In the genomic region with DNA sequence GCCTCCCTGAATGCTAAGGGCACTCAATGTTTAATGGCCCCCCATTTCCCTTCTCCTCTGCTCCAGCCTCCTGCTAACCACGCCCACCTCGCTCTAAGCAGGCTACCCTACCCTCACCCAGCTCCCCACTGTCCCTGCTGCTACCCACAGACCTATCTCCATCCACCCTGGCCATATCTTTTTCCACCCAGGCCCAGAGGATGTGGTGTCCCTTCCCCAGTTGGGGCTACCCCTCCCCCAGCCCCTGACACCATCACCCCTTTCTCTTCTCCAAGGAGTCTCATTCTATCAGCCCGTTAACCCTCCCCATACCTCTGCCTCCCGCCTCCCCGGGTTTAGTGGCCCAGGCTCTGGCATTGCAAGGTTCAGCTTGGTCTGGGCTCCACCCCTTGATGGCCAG, we compare ENCODE assay signal across 10 cellular contexts. TPM values are rescaled to one million over a fixed set of nuclear protein-coding genes. Genes with fewer than 3 reads are reported as not detected.
DNase-seq lines count a peak whose midpoint lies in the region; ATAC-seq and TF ChIP-seq lines count a peak whose summit lies in the region.
"Had no signal": no experiment of that assay in that cellular context is flagged by ENCODE, and none has a peak within 500 bp of the region (broad histone marks: within the 10 kb centered on the region; RNA-seq: fewer than 3 reads in every experiment).

No MANE protein-coding gene starts in this region.

- H3K4me3 ChIP-seq in HUES48 (ENCODE audit: low read depth, low read length) (no peak overlapping the region), gastroesophageal sphincter (no peak overlapping the region)
- H3K4me3 ChIP-seq: dorsolateral prefrontal cortex, vagina had no signal

- CTCF ChIA-PET in CD4-positive, alpha-beta T cell (lab: Charles Lee), result no interaction called here

- no peak for ATAC-seq in CD4-positive, alpha-beta T cell (ENCODE audit: poor library complexity)
- ATAC-seq in naive thymus-derived CD8-positive, alpha-beta T cell, result no peak
- ATAC-seq in GM18909 (IDR thresholded peaks at IDR 0.05; ENCODE audit: poor library complexity, unreplicated experiment), result no peak
- ATAC-seq in gastroesophageal sphincter, result no peak
- no peak for ATAC-seq in GM19467 (IDR thresholded peaks at IDR 0.05; ENCODE audit: unreplicated experiment)

- TF ChIP-seq EP300 in gastroesophageal sphincter (IDR thresholded peaks at IDR 0.05), result no peak

- peaks cover 12% of the 10 kb centered on the region for H3K36me3 Mint-ChIP-seq in CD4-positive, alpha-beta T cell (ENCODE audit: low read depth)
- H3K36me3 Mint-ChIP-seq in activated T-helper 2 cell treated with anti-CD3 and anti-CD28 coated beads, Interferon-gamma antibody, Interleukin-2, Interleukin-4, amounts not matched to agents 10 μg/mL and 5 μg/mL and 100 μg/mL, durations not matched to agents 14 hours and 24 hours and 36 hours (ENCODE audit: low read depth), result peaks cover 27% of the 10 kb centered on the region
- H3K36me3 Mint-ChIP-seq in naive thymus-derived CD8-positive, alpha-beta T cell, result peaks cover 0 to 5% (median 2%) of the 10 kb centered on the region in 3 donors

- no peaks in the 10 kb centered on the region for H3K9me3 Mint-ChIP-seq in CD4-positive, alpha-beta T cell
- H3K9me3 Mint-ChIP-seq in activated T-helper 2 cell treated with anti-CD3 and anti-CD28 coated beads, Interferon-gamma antibody, Interleukin-2, Interleukin-4, amounts not matched to agents 10 μg/mL and 5 μg/mL and 100 μg/mL, durations not matched to agents 14 hours and 24 hours and 36 hours, result peaks cover 12% of the 10 kb centered on the region
- H3K9me3 Mint-ChIP-seq in naive thymus-derived CD8-positive, alpha-beta T cell, result peaks cover 0 to 13% (median 0%) of the 10 kb centered on the region in 9 donors

- H3K9me3 ChIP-seq in CD4-positive, alpha-beta T cell (ENCODE audit: control insufficient read depth, low read length), result no peaks in the 10 kb centered on the region
- H3K9me3 ChIP-seq in HUES48 (ENCODE audit: control insufficient read depth, insufficient read depth, low read length) (no peaks in the 10 kb centered on the region), gastroesophageal sphincter (no peaks in the 10 kb centered on the region)
- H3K9me3 ChIP-seq: vagina had no signal

- H3K27ac ChIP-seq in CD4-positive, alpha-beta T cell (ENCODE audit: low read depth, low read length), result no peak overlapping the region
- H3K27ac ChIP-seq in HUES48 (ENCODE audit: low read depth, low read length) (peak overlapping the region; percentile 74), gastroesophageal sphincter (no peak overlapping the region)
- H3K27ac ChIP-seq: vagina had no signal

- TF ChIP-seq CTCF in CD4-positive, alpha-beta T cell (IDR thresholded peaks at IDR 0.05), result no peak
- TF ChIP-seq CTCF in gastroesophageal sphincter (IDR thresholded peaks at IDR 0.05), result no peak

- H3K27me3 Mint-ChIP-seq in CD4-positive, alpha-beta T cell, result peaks cover 6% of the 10 kb centered on the region
- no peaks in the 10 kb centered on the region for H3K27me3 Mint-ChIP-seq in activated T-helper 2 cell treated with anti-CD3 and anti-CD28 coated beads, Interferon-gamma antibody, Interleukin-2, Interleukin-4, amounts not matched to agents 10 μg/mL and 5 μg/mL and 100 μg/mL, durations not matched to agents 14 hours and 24 hours and 36 hours (ENCODE audit: low read depth)
- H3K27me3 Mint-ChIP-seq in naive thymus-derived CD8-positive, alpha-beta T cell, result peaks cover 0 to 2% (median 0%) of the 10 kb centered on the region in 5 donors

- peak overlapping the region; percentile 1 for H3K4me3 Mint-ChIP-seq in CD4-positive, alpha-beta T cell
- H3K4me3 Mint-ChIP-seq in activated T-helper 2 cell treated with anti-CD3 and anti-CD28 coated beads, Interferon-gamma antibody, Interleukin-2, Interleukin-4, amounts not matched to agents 10 μg/mL and 5 μg/mL and 100 μg/mL, durations not matched to agents 14 hours and 24 hours and 36 hours (ENCODE audit: low read depth), result peak overlapping the region; percentile 1
- H3K4me3 Mint-ChIP-seq in naive thymus-derived CD8-positive, alpha-beta T cell, result peak overlapping the region in 6 of 10 donors; percentile 41 to 88 (median 72)

- peaks cover 19% of the 10 kb centered on the region for H3K4me1 ChIP-seq in HUES48 (ENCODE audit: control insufficient read depth, insufficient read depth, low read length)
- peaks cover 0 to 18% (median 10%) of the 10 kb centered on the region in 3 donors for H3K4me1 ChIP-seq in gastroesophageal sphincter

- H3K9ac ChIP-seq in HUES48 (ENCODE audit: low read depth, low read length), result no peak overlapping the region

- POLR2A ChIA-PET in CD4-positive, alpha-beta T cell (lab: Charles Lee), result interaction anchor here (1.0 to 1.9 kb wide), 7 partner anchors 11 to 1290 kb away, joined by 3 to 13 read pairs (median 3); a partner anchor contains a TSS
- POLR2A ChIA-PET in naive thymus-derived CD8-positive, alpha-beta T cell (lab: Charles Lee), result interaction anchor here (0.6 to 1.1 kb wide), 3 partner anchors 19 to 32 kb away, joined by 3 to 6 read pairs (median 5); no protein-coding TSS in a partner anchor

- intact Hi-C loops in CD4-positive, alpha-beta T cell (cut with DNase I, micrococcal nuclease), result no loop called here
- intact Hi-C loops in activated T-helper 2 cell treated with anti-CD3 and anti-CD28 coated beads, Interferon-gamma antibody, Interleukin-2, Interleukin-4, amounts not matched to agents 10 μg/mL and 5 μg/mL and 100 μg/mL, durations not matched to agents 14 hours and 24 hours and 36 hours (cut with micrococcal nuclease), result no loop called here

- no peak for DNase-seq in CD4-positive, alpha-beta T cell
- no peak for DNase-seq in activated T-helper 2 cell treated with anti-CD3 and anti-CD28 coated beads, Interferon-gamma antibody, Interleukin-2, Interleukin-4, amounts not matched to agents 10 μg/mL and 5 μg/mL and 100 μg/mL, durations not matched to agents 14 hours and 24 hours and 36 hours (ENCODE audit: low spot score)
- DNase-seq in naive thymus-derived CD8-positive, alpha-beta T cell, result no peak
- DNase-seq in HCEC 1CT, result no peak

- H3K27me3 ChIP-seq in CD4-positive, alpha-beta T cell (ENCODE audit: control insufficient read depth, insufficient read depth, low read length), result no peaks in the 10 kb centered on the region
- no peaks in the 10 kb centered on the region for H3K27me3 ChIP-seq in HUES48 (ENCODE audit: control insufficient read depth, insufficient read depth, low read length)
- no peaks in the 10 kb centered on the region for H3K27me3 ChIP-seq in gastroesophageal sphincter
- H3K27me3 ChIP-seq: dorsolateral prefrontal cortex, vagina had no signal

- 89 to 93% methylated on average over 5 of the region's 5 CpGs for WGBS in gastroesophageal sphincter (ENCODE audit: low coverage in 1 of 2), 2 donors

- no peak for TF ChIP-seq POLR2A in gastroesophageal sphincter (IDR thresholded peaks at IDR 0.05)

- H3K36me3 ChIP-seq in HUES48 (ENCODE audit: control insufficient read depth, insufficient read depth, low read length), result peaks cover 8% of the 10 kb centered on the region; the same call in 1 of the 2 replicates
- H3K36me3 ChIP-seq in gastroesophageal sphincter, result peaks cover 0 to 24% of the 10 kb centered on the region in 2 donors

- peak overlapping the region; percentile 90 for H3K27ac Mint-ChIP-seq in CD4-positive, alpha-beta T cell
- peak overlapping the region; percentile 81 for H3K27ac Mint-ChIP-seq in activated T-helper 2 cell treated with anti-CD3 and anti-CD28 coated beads, Interferon-gamma antibody, Interleukin-2, Interleukin-4, amounts not matched to agents 10 μg/mL and 5 μg/mL and 100 μg/mL, durations not matched to agents 14 hours and 24 hours and 36 hours
- peak overlapping the region in 5 of 10 donors; percentile 24 to 87 (median 74) for H3K27ac Mint-ChIP-seq in naive thymus-derived CD8-positive, alpha-beta T cell

- H3K4me1 Mint-ChIP-seq in CD4-positive, alpha-beta T cell (ENCODE audit: low read depth), result peaks cover 78% of the 10 kb centered on the region
- peaks cover 74% of the 10 kb centered on the region for H3K4me1 Mint-ChIP-seq in activated T-helper 2 cell treated with anti-CD3 and anti-CD28 coated beads, Interferon-gamma antibody, Interleukin-2, Interleukin-4, amounts not matched to agents 10 μg/mL and 5 μg/mL and 100 μg/mL, durations not matched to agents 14 hours and 24 hours and 36 hours (ENCODE audit: low read depth)
- peaks cover 43 to 77% (median 68%) of the 10 kb centered on the region in 4 donors for H3K4me1 Mint-ChIP-seq in naive thymus-derived CD8-positive, alpha-beta T cell

RNA-seq across cellular contexts. Expression of a gene that starts 28.9 kb away (rescaled TPM):
- total RNA-seq in CD4-positive, alpha-beta T cell, result 10 to 100 TPM; 42.4 to 42.7 TPM
- total RNA-seq in activated T-helper 2 cell treated with anti-CD3 and anti-CD28 coated beads, Interferon-gamma antibody, Interleukin-2, Interleukin-4, amounts not matched to agents 10 μg/mL and 5 μg/mL and 100 μg/mL, durations not matched to agents 14 hours and 24 hours and 36 hours, result 119 and 120 TPM in 2 replicates
- total RNA-seq in naive thymus-derived CD8-positive, alpha-beta T cell, result 10 to 100 TPM; 29.1 to 33.8 TPM
- polyA plus RNA-seq in naive thymus-derived CD8-positive, alpha-beta T cell, result 10 to 100 TPM in 1 of 3 donors, 1 to 10 TPM in 2; 7.9 to 10.9 (median 8.6) TPM
- total RNA-seq in gastroesophageal sphincter, result 10 to 100 TPM; 16.5 to 38.0 (median 22.8) TPM

Comparison
In these comparisons a context has a peak if more than half of its experiments do, and no peak if none do; other contexts are left out.
1. H3K4me3 Mint-ChIP-seq: peak in every context shown above with its lines; median percentile 72 in naive thymus-derived CD8-positive, alpha-beta T cell; 1 in CD4-positive, alpha-beta T cell; 1 in activated T-helper 2 cell treated with anti-CD3 and anti-CD28 coated beads, Interferon-gamma antibody, Interleukin-2, Interleukin-4, amounts not matched to agents 10 μg/mL and 5 μg/mL and 100 μg/mL, durations not matched to agents 14 hours and 24 hours and 36 hours.